In the genomic region with DNA sequence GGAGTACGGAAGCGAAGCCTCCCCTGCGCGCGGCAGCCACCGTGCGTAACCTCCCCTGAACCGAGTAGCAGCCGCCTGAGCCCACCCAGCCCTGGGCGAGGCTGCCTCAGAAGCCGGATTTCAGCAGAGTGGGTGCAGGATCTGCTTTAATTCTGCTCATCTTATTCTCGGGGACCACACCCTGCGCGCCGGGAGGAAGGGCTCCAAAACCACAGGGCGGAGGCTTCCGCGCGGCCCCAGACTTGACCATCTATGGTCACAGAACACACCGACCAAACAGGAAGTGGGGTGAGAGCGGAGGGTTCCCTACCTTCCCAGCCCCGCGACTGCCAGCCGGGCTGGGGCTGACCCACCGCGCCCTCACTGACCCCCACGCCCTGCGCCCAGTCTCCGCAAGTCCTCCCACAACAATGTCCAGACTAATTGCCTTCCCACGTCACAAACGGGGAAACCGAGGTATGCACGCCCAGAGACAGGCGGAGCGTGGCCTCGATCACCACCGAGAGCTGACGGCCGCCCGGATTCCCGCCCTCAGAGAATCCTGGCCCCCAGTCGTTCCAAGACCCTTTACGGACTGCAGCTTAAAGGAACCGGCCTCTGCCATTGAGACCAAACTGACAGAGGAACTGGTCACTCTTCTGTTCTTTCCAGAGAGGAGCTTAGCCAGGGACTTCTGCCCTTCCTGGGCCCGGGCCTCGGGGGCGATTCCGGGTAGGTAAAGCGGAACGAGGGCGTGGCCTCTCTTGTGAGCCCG, we compare ENCODE assay signal across 8 cellular contexts.
A peak's percentile ranks its signal among the peaks of the same experiment; 100 is the strongest.
DNase-seq lines count a peak whose midpoint lies in the region; ATAC-seq and TF ChIP-seq lines count a peak whose summit lies in the region.

No MANE protein-coding gene starts in this region.

- no peaks in the 10 kb centered on the region for H3K9me3 ChIP-seq in NT2/D1 (ENCODE audit: insufficient read depth, low read length)
- no peaks in the 10 kb centered on the region for H3K9me3 ChIP-seq in mucosa of rectum (ENCODE audit: control insufficient read depth in 2 of 2, low read length in 2 of 2)

- TF ChIP-seq CTCF in epithelial cell of esophagus (IDR thresholded peaks at IDR 0.05; ENCODE audit: insufficient read depth, low read depth, low read length, missing control alignments): no peak

- H3K27me3 ChIP-seq in NT2/D1 (ENCODE audit: insufficient read depth, insufficient read length) (no peaks in the 10 kb centered on the region), mucosa of rectum (ENCODE audit: control insufficient read depth in 2 of 2, insufficient read depth in 2 of 2, low read length in 2 of 2) (no peaks in the 10 kb centered on the region)

- peak overlapping the region; percentile 100 for H3K27ac ChIP-seq in mucosa of rectum (ENCODE audit: low read depth in 2 of 2, low read length in 2 of 2)

- peaks cover 36% of the 10 kb centered on the region for H3K36me3 ChIP-seq in NT2/D1 (ENCODE audit: insufficient read depth, insufficient read length, low read length)
- H3K36me3 ChIP-seq in mucosa of rectum (ENCODE audit: control insufficient read depth in 2 of 2, insufficient read depth in 2 of 2, low read length in 2 of 2): peaks cover 3 to 4% of the 10 kb centered on the region in 2 donors

- DNase-seq in COLO829 (ENCODE audit: low spot score) (peak; percentile 60), NT2/D1 (ENCODE audit: low read depth, low spot score) (peak; percentile 81), epithelial cell of esophagus (ENCODE audit: low read depth) (peak; percentile 76)
- DNase-seq in activated CD8-positive, alpha-beta memory T cell treated with anti-CD3 and anti-CD28 coated beads, Interleukin-2, amount 50 U/mL, for 48 hours: peak; percentile 88
- peak; percentile 50 to 61 for DNase-seq in stimulated activated CD8-positive, alpha-beta memory T cell treated with anti-CD3 and anti-CD28 coated beads, Interleukin-7, amount 100 ng/mL, for 4 hours (ENCODE audit: low read depth in 2 of 2)

- H3K9ac ChIP-seq in NT2/D1 (ENCODE audit: insufficient read length, low read depth) (peak overlapping the region; percentile 92), mucosa of rectum (ENCODE audit: low read depth in 1 of 2, low read length in 2 of 2) (peak overlapping the region; percentile 100)

- no peaks in the 10 kb centered on the region for H3K4me1 ChIP-seq in NT2/D1 (ENCODE audit: insufficient read depth, insufficient read length)
- H3K4me1 ChIP-seq in mucosa of rectum (ENCODE audit: control insufficient read depth in 2 of 2, insufficient read depth in 2 of 2, low read length in 2 of 2): peaks cover 31 to 39% of the 10 kb centered on the region in 2 donors

- peak; percentile 59 for ATAC-seq in GM19397 (IDR thresholded peaks at IDR 0.05; ENCODE audit: unreplicated experiment)
- peak; percentile 46 for ATAC-seq in HG03521 (IDR thresholded peaks at IDR 0.05; ENCODE audit: unreplicated experiment)

- peak overlapping the region; percentile 99 for H3K4me3 ChIP-seq in NT2/D1 (ENCODE audit: insufficient read length, low read depth)
- H3K4me3 ChIP-seq in epithelial cell of esophagus (ENCODE audit: low read length): peak overlapping the region; percentile 99
- peak overlapping the region; percentile 93 to 95 for H3K4me3 ChIP-seq in mucosa of rectum (ENCODE audit: low read length in 2 of 2)

Comparison
In these comparisons a context has a peak if more than half of its experiments do, and no peak if none do; other contexts are left out.
1. Peak in every context shown above with its lines: DNase-seq, ATAC-seq, H3K4me3 ChIP-seq and H3K27ac ChIP-seq.